1 cellular context compared by ENCODE assay signal in genomic region chr5:40797273-40798011, GRCh38.
TF ChIP-seq lines count a peak whose summit lies in the region.

No MANE protein-coding gene starts in this region.

TF ChIP-seq in GM12878, 131 proteins besides CTCF, POLR2A, EP300 and RAD21:
- TF ChIP-seq IKZF1 (conservative IDR thresholded peaks at IDR 0.05) (peak; percentile 64), NKRF (conservative IDR thresholded peaks at IDR 0.05) (0 out of 2 replicates have a peak, but pooled peaks have one; percentile 42), RELB (IDR thresholded peaks at IDR 0.05; ENCODE audit: low read depth) (no peak), TCF12 (IDR thresholded peaks at IDR 0.05; ENCODE audit: low read depth, low read length) (no peak), SUZ12 (IDR thresholded peaks at IDR 0.05; ENCODE audit: unreplicated experiment) (no peak), SMC3 (IDR thresholded peaks at IDR 0.05; ENCODE audit: borderline replicate concordance, low read length) (no peak), NBN (IDR thresholded peaks at IDR 0.05) (no peak), CREB1 (IDR thresholded peaks at IDR 0.05; ENCODE audit: low read depth) (peak; percentile 35; the same call in 1 of the 2 replicates), DPF2 (IDR thresholded peaks at IDR 0.05) (peak; percentile 21; the same call in 1 of the 2 replicates), PKNOX1 (IDR thresholded peaks at IDR 0.05) (no peak), YBX1 (IDR thresholded peaks at IDR 0.05) (no peak), MEF2B (IDR thresholded peaks at IDR 0.05; ENCODE audit: partially characterized antibody, poor library complexity, severe bottlenecking) (peak; percentile 39), NFIC (IDR thresholded peaks at IDR 0.05; ENCODE audit: low read depth, low read length) (no peak), ELK1 (IDR thresholded peaks at IDR 0.05; ENCODE audit: low read depth, low read length) (no peak), ATF3 (IDR thresholded peaks at IDR 0.05; ENCODE audit: borderline replicate concordance, extremely low read depth, low read depth, low read length) (no peak), MXI1 (IDR thresholded peaks at IDR 0.05; ENCODE audit: low read depth, low read length) (0 out of 2 replicates have a peak, but pooled peaks have one; percentile 7), BMI1 (IDR thresholded peaks at IDR 0.05; ENCODE audit: borderline replicate concordance) (0 out of 2 replicates have a peak, but pooled peaks have one; percentile 40), MYC (IDR thresholded peaks at IDR 0.05; ENCODE audit: insufficient read depth, insufficient read length, insufficient replicate concordance, low read length, severe bottlenecking) (peak; percentile 22), MEF2A (IDR thresholded peaks at IDR 0.05; ENCODE audit: insufficient read depth, low read depth, low read length) (no peak), FOXM1 (IDR thresholded peaks at IDR 0.05; ENCODE audit: low read depth, low read length) (no peak), RUNX3 (IDR thresholded peaks at IDR 0.05; ENCODE audit: low read length) (peak; percentile 29; the same call in 1 of the 2 replicates), ZNF274 (IDR thresholded peaks at IDR 0.05; ENCODE audit: insufficient read depth, insufficient read length) (no peak)
